33 cellular contexts compared by ENCODE assay signal in genomic region chr4:76595435-76595834, GRCh38.
"Had no signal": no experiment of that assay in that cellular context is flagged by ENCODE, and none has a peak within 500 bp of the region (broad histone marks: within the 10 kb centered on the region; RNA-seq: fewer than 3 reads in every experiment).

No MANE protein-coding gene starts in this region.

- H3K4me3 ChIP-seq: PC-9 had no signal

- H3K4me1 Mint-ChIP-seq: activated CD4-positive, alpha-beta memory T cell treated with anti-CD3 and anti-CD28 coated beads, Interleukin-2, amount 10 ng/mL, durations not matched to agents 7 days and 5 days; activated CD8-positive, alpha-beta memory T cell treated with anti-CD3 and anti-CD28 coated beads, Interleukin-2, amount 10 ng/mL, durations not matched to agents 7 days and 5 days; activated naive CD4-positive, alpha-beta T cell treated with anti-CD3 and anti-CD28 coated beads, Interleukin-2, amount 10 ng/mL, durations not matched to agents 7 days and 5 days; activated naive CD8-positive, alpha-beta T cell treated with anti-CD3 and anti-CD28 coated beads, Interleukin-2, amount 50 U/mL, for 24 hours had no signal

- H3K9me3 Mint-ChIP-seq: activated CD4-positive, alpha-beta memory T cell treated with anti-CD3 and anti-CD28 coated beads, Interleukin-2, amount 10 ng/mL, durations not matched to agents 7 days and 5 days; activated naive CD4-positive, alpha-beta T cell treated with anti-CD3 and anti-CD28 coated beads, Interleukin-2, amount 10 ng/mL, durations not matched to agents 7 days and 5 days; activated naive CD8-positive, alpha-beta T cell treated with anti-CD3 and anti-CD28 coated beads, Interleukin-2, amount 50 U/mL, for 24 hours had no signal

- DNase-seq: activated CD4-positive, alpha-beta memory T cell treated with anti-CD3 and anti-CD28 coated beads, Interleukin-2, amount 10 ng/mL, durations not matched to agents 7 days and 5 days; activated CD4-positive, alpha-beta T cell treated with anti-CD3 and anti-CD28 coated beads for 1 hour; activated CD4-positive, alpha-beta T cell treated with anti-CD3 and anti-CD28 coated beads for 48 hours; activated CD4-positive, CD25-positive, alpha-beta regulatory T cell; activated CD8-positive, alpha-beta memory T cell treated with anti-CD3 and anti-CD28 coated beads for 24 hours; activated CD8-positive, alpha-beta memory T cell treated with anti-CD3 and anti-CD28 coated beads, Interleukin-2, amount 10 ng/mL, durations not matched to agents 7 days and 5 days; activated CD8-positive, alpha-beta memory T cell treated with anti-CD3 and anti-CD28 coated beads, Interleukin-2, amount 50 U/mL, for 48 hours; activated effector memory CD4-positive, alpha-beta T cell treated with Interleukin-2 at 50 U/mL for 16 hours; activated naive CD4-positive, alpha-beta T cell treated with anti-CD3 and anti-CD28 coated beads, Interleukin-2, amount 10 ng/mL, durations not matched to agents 7 days and 5 days; activated naive CD8-positive, alpha-beta T cell treated with anti-CD3 and anti-CD28 coated beads, Interleukin-2, amount 50 U/mL, for 24 hours; activated T-cell treated with anti-CD3 and anti-CD28 coated beads, Interleukin-2, amount 50 U/mL, for 48 hours; anterior cingulate cortex; caudate nucleus; cerebellar nuclear complex; MM.1S; MV-4-11; NCI-H1092; NCI-H1436 treated with DMSO at 0.1 percent for 48 hours; NCI-H1694 treated with DMSO at 0.1 percent for 48 hours; NCI-H2029; NCI-H2171; NCI-H510A; NCI-H526; NCI-H748 treated with DMSO at 0.1 percent for 48 hours; PC-9; Right ventricle myocardium superior; SW 1271; T-helper 1 cell; T-helper 2 cell; T-helper 9 cell; WERI-Rb-1 had no signal

- H3K27me3 Mint-ChIP-seq: brain had no signal

- H3K4me3 Mint-ChIP-seq: activated CD4-positive, alpha-beta memory T cell treated with anti-CD3 and anti-CD28 coated beads, Interleukin-2, amount 10 ng/mL, durations not matched to agents 7 days and 5 days; activated CD8-positive, alpha-beta memory T cell treated with anti-CD3 and anti-CD28 coated beads, Interleukin-2, amount 10 ng/mL, durations not matched to agents 7 days and 5 days; activated naive CD4-positive, alpha-beta T cell treated with anti-CD3 and anti-CD28 coated beads, Interleukin-2, amount 10 ng/mL, durations not matched to agents 7 days and 5 days; activated naive CD8-positive, alpha-beta T cell; activated naive CD8-positive, alpha-beta T cell treated with anti-CD3 and anti-CD28 coated beads, Interleukin-2, amount 50 U/mL, for 24 hours; brain had no signal

- ATAC-seq: activated CD8-positive, alpha-beta memory T cell treated with anti-CD3 and anti-CD28 coated beads, Interleukin-2, amount 10 ng/mL, durations not matched to agents 7 days and 5 days; activated naive CD8-positive, alpha-beta T cell treated with anti-CD3 and anti-CD28 coated beads, Interleukin-2, amount 50 U/mL, for 24 hours had no signal

- H3K27ac ChIP-seq: PC-9, WERI-Rb-1 had no signal

- H3K36me3 Mint-ChIP-seq: activated CD8-positive, alpha-beta memory T cell treated with anti-CD3 and anti-CD28 coated beads, Interleukin-2, amount 10 ng/mL, durations not matched to agents 7 days and 5 days; activated naive CD4-positive, alpha-beta T cell treated with anti-CD3 and anti-CD28 coated beads, Interleukin-2, amount 10 ng/mL, durations not matched to agents 7 days and 5 days; activated naive CD8-positive, alpha-beta T cell; brain had no signal

- H3K27ac Mint-ChIP-seq: activated CD4-positive, alpha-beta memory T cell treated with anti-CD3 and anti-CD28 coated beads, Interleukin-2, amount 10 ng/mL, durations not matched to agents 7 days and 5 days; activated CD8-positive, alpha-beta memory T cell treated with anti-CD3 and anti-CD28 coated beads, Interleukin-2, amount 10 ng/mL, durations not matched to agents 7 days and 5 days; activated naive CD4-positive, alpha-beta T cell treated with anti-CD3 and anti-CD28 coated beads, Interleukin-2, amount 10 ng/mL, durations not matched to agents 7 days and 5 days; activated naive CD8-positive, alpha-beta T cell; activated naive CD8-positive, alpha-beta T cell treated with anti-CD3 and anti-CD28 coated beads, Interleukin-2, amount 50 U/mL, for 24 hours had no signal

- H3K36me3 ChIP-seq: WERI-Rb-1 had no signal
